8 cellular contexts compared by ENCODE assay signal in the genomic region with DNA sequence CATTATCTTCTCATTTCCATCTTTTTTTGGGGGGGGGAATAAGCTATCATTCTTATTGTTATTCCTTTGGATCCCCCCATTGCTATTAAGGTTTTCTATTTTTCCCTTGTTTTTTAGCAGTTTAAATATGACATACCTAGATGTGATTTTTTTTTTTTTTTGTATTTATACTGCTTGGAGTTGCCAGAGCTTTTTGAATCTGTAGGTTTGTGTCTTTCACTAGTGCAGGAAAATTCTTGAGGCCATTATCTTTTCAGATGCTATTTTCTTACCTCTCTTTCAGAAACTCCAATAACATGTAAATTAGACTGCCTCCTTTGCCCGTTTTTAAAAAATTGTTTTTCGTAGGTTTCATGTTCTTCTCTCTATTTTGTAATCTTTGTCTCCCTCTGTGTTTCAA.
"Had no signal": no experiment of that assay in that cellular context is flagged by ENCODE, and none has a peak within 500 bp of the region (broad histone marks: within the 10 kb centered on the region; RNA-seq: fewer than 3 reads in every experiment).

No MANE protein-coding gene starts in this region.

- H3K27ac ChIP-seq: HL-60 had no signal

- H2AFZ ChIP-seq: GM23338 had no signal

- H3K27ac Mint-ChIP-seq: HFFc6, IgD-negative memory B cell had no signal

- H3K4me2 ChIP-seq: GM23338 had no signal

- ATAC-seq: HepG2 had no signal

- H3K36me3 Mint-ChIP-seq: IgD-negative memory B cell had no signal

- DNase-seq: H9, HCEC 1CT, HFFc6, KBM-7 had no signal

- H3K4me3 Mint-ChIP-seq: GM23338, H9, HFFc6, IgD-negative memory B cell had no signal

- H3K9me3 Mint-ChIP-seq: GM23338, HFFc6, IgD-negative memory B cell had no signal

- H3K27me3 Mint-ChIP-seq: IgD-negative memory B cell had no signal

- H3K4me3 ChIP-seq: GM23338 had no signal
